In the genomic region with DNA sequence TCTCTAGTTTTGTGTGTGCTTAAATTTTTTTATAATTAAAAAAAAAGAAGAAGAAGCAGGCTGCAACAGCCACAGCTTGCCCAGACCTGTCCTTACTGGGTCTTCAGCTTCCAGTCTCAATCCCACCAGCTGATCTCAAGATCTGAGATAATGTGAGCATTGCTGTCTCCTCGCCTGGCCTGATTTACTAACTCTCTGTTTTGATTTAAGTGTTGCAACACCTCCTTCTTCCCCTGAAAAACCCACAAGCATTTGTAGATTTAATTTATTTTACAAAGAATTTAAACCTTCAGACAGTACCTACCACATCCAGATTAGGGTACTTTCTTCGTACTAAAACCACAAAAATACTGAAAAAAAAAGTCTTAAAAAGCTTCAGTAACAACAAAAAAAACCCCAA, we compare ENCODE assay signal across 20 cellular contexts. TPM values are rescaled to one million over a fixed set of nuclear protein-coding genes. Genes with fewer than 3 reads are reported as not detected.
DNase-seq lines count a peak whose midpoint lies in the region; ATAC-seq and TF ChIP-seq lines count a peak whose summit lies in the region.
"Had no signal": no experiment of that assay in that cellular context is flagged by ENCODE, and none has a peak within 500 bp of the region (broad histone marks: within the 10 kb centered on the region; RNA-seq: fewer than 3 reads in every experiment).

No MANE protein-coding gene starts in this region.

- POLR2A ChIA-PET in CD8-positive, alpha-beta T cell (lab: Charles Lee), result interaction anchor here (1.0 kb wide), 1 partner anchor 27 kb away, joined by 3 read pairs; no protein-coding TSS in a partner anchor
- POLR2A ChIA-PET in IMR-90 (lab: Charles Lee; ENCODE audit: unreplicated experiment), result no interaction called here

- H2AFZ ChIP-seq in IMR-90 (replicated peaks; ENCODE audit: low read length, poor library complexity) (no peak overlapping the region), trophoblast cell (ENCODE audit: insufficient read depth, low read length, poor library complexity) (no peak overlapping the region)

- no peak overlapping the region for H4K91ac ChIP-seq in IMR-90 (ENCODE audit: insufficient read depth, low read depth, low read length)
- H4K91ac ChIP-seq in trophoblast cell (ENCODE audit: low read depth, low read length), result no peak overlapping the region

- H3K27ac Mint-ChIP-seq in CD8-positive, alpha-beta T cell, result peak overlapping the region; percentile 27
- peak overlapping the region; percentile 67 for H3K27ac Mint-ChIP-seq in activated T-helper 17 cell treated with anti-CD3 and anti-CD28 coated beads, Interleukin-2, amount 50 U/mL, for 72 hours
- H3K27ac Mint-ChIP-seq: dendritic cell treated with granulocyte-macrophage colony-stimulating factor and Interleukin-4, amounts not matched to agents 40 ng/mL and 50 ng/mL, for 4 days; mesothelial cell of epicardium had no signal

- peak overlapping the region; percentile 5 for H3K4me3 Mint-ChIP-seq in CD8-positive, alpha-beta T cell
- H3K4me3 Mint-ChIP-seq in activated T-helper 17 cell treated with anti-CD3 and anti-CD28 coated beads, Interleukin-2, amount 50 U/mL, for 72 hours, result peak overlapping the region; percentile 47
- H3K4me3 Mint-ChIP-seq: dendritic cell treated with granulocyte-macrophage colony-stimulating factor and Interleukin-4, amounts not matched to agents 40 ng/mL and 50 ng/mL, for 4 days; mesothelial cell of epicardium had no signal

- H3K56ac ChIP-seq in IMR-90 (ENCODE audit: extremely low read depth, insufficient read depth, low read length), result no peak overlapping the region

- H3K9me1 ChIP-seq in IMR-90 (ENCODE audit: insufficient read depth, low read length), result no peaks in the 10 kb centered on the region

- H3K14ac ChIP-seq in IMR-90 (replicated peaks; ENCODE audit: low read depth, low read length) (no peak overlapping the region), trophoblast cell (ENCODE audit: low read length) (no peak overlapping the region)

- H2BK5ac ChIP-seq in IMR-90 (ENCODE audit: low read depth, low read length, poor library complexity, severe bottlenecking), result no peak overlapping the region
- no peak overlapping the region for H2BK5ac ChIP-seq in trophoblast cell (ENCODE audit: low read depth, low read length, poor library complexity)

- H2BK120ac ChIP-seq in IMR-90 (ENCODE audit: low read depth, low read length) (no peak overlapping the region), trophoblast cell (ENCODE audit: insufficient read depth, low read length, poor library complexity) (no peak overlapping the region)

- BruUV-seq in IMR-90 (replicated peaks; lab: Mats Ljungman, UMichigan), result no TSS peak

- no peaks in the 10 kb centered on the region for H3K79me2 ChIP-seq in trophoblast cell (ENCODE audit: control insufficient read depth, insufficient read depth, low read length, poor library complexity)

- H3K18ac ChIP-seq in IMR-90 (ENCODE audit: low read depth, low read length), result no peak overlapping the region
- no peak overlapping the region for H3K18ac ChIP-seq in trophoblast cell (ENCODE audit: low read length)

- H3K23ac ChIP-seq in IMR-90 (ENCODE audit: low read depth, low read length), result no peak overlapping the region
- H3K23ac ChIP-seq in trophoblast cell (ENCODE audit: low read length), result no peak overlapping the region

- no peak overlapping the region for H4K12ac ChIP-seq in trophoblast cell (ENCODE audit: low read depth, low read length)

- intact Hi-C loops in CD8-positive, alpha-beta T cell (cut with DNase I, micrococcal nuclease), result loop anchor here (5.0 kb wide), 1 partner anchor 36 kb away; a partner anchor contains a TSS
- intact Hi-C loops in IMR-90 (cut with micrococcal nuclease), result no loop called here
- intact Hi-C loops in thyroid gland (cut with DNase I), result no loop called here

- TF ChIP-seq POLR2A in IMR-90 (IDR thresholded peaks at IDR 0.05; ENCODE audit: low read depth, low read length) (no peak), thyroid gland (IDR thresholded peaks at IDR 0.05) (no peak)

- peaks cover 12% of the 10 kb centered on the region for H3K36me3 Mint-ChIP-seq in CD8-positive, alpha-beta T cell
- peaks cover 71% of the 10 kb centered on the region for H3K36me3 Mint-ChIP-seq in activated T-helper 17 cell treated with anti-CD3 and anti-CD28 coated beads, Interleukin-2, amount 50 U/mL, for 72 hours (ENCODE audit: low read depth)
- H3K36me3 Mint-ChIP-seq: mesothelial cell of epicardium had no signal

- no peak overlapping the region for H3K27ac ChIP-seq in CD8-positive, alpha-beta T cell (ENCODE audit: low read depth, low read length)
- H3K27ac ChIP-seq in IMR-90 (ENCODE audit: insufficient read depth, low read length), result no peak overlapping the region
- H3K27ac ChIP-seq in thyroid gland, result no peak overlapping the region
- no peak overlapping the region for H3K27ac ChIP-seq in trophoblast cell (ENCODE audit: low read depth, low read length)
- H3K27ac ChIP-seq: neutrophil, RWPE1 had no signal

- H2AK5ac ChIP-seq in IMR-90 (ENCODE audit: low read depth, low read length) (no peak overlapping the region), trophoblast cell (ENCODE audit: low read length) (no peak overlapping the region)

- CTCF ChIA-PET in CD8-positive, alpha-beta T cell (lab: Charles Lee), result interaction anchor here (1.0 kb wide), 1 partner anchor 84 kb away, joined by 4 read pairs; no protein-coding TSS in a partner anchor
- CTCF ChIA-PET in IMR-90 (lab: Yijun Ruan, JAX), result no interaction called here

- TF ChIP-seq RAD21 in IMR-90 (IDR thresholded peaks at IDR 0.05; ENCODE audit: low read length), result no peak

- H4K20me1 ChIP-seq in IMR-90 (ENCODE audit: insufficient read depth, low read length), result no peaks in the 10 kb centered on the region

- H3K36me3 ChIP-seq in CD8-positive, alpha-beta T cell (ENCODE audit: insufficient read depth, low read length), result no peaks in the 10 kb centered on the region
- H3K36me3 ChIP-seq in IMR-90 (ENCODE audit: control insufficient read depth, insufficient read depth, low read length) (no peaks in the 10 kb centered on the region), thyroid gland (no peaks in the 10 kb centered on the region), trophoblast cell (ENCODE audit: control insufficient read depth in 1 of 2, insufficient read depth in 2 of 2, low read length in 2 of 2) (no peaks in the 10 kb centered on the region)
- H3K36me3 ChIP-seq: BE2C, neutrophil had no signal

- peaks cover 43% of the 10 kb centered on the region for H3K4me1 Mint-ChIP-seq in CD8-positive, alpha-beta T cell (ENCODE audit: low read depth)
- peaks cover 33% of the 10 kb centered on the region for H3K4me1 Mint-ChIP-seq in activated T-helper 17 cell treated with anti-CD3 and anti-CD28 coated beads, Interleukin-2, amount 50 U/mL, for 72 hours
- H3K4me1 Mint-ChIP-seq: mesothelial cell of epicardium had no signal

- H3K9ac ChIP-seq in IMR-90 (ENCODE audit: low read depth, low read length) (no peak overlapping the region), trophoblast cell (ENCODE audit: low read length) (no peak overlapping the region)

- no peaks in the 10 kb centered on the region for H3K9me3 Mint-ChIP-seq in CD8-positive, alpha-beta T cell
- H3K9me3 Mint-ChIP-seq in activated T-helper 17 cell treated with anti-CD3 and anti-CD28 coated beads, Interleukin-2, amount 50 U/mL, for 72 hours, result no peaks in the 10 kb centered on the region
- H3K9me3 Mint-ChIP-seq: dendritic cell treated with granulocyte-macrophage colony-stimulating factor and Interleukin-4, amounts not matched to agents 40 ng/mL and 50 ng/mL, for 4 days; mesothelial cell of epicardium had no signal

- in situ Hi-C loops in IMR-90 (cut with MboI; ENCODE audit: low sequenced_read_pairs), result no loop called here

- dilution Hi-C loops in IMR-90 (cut with HindIII; ENCODE audit: low sequenced_read_pairs, unreplicated experiment), result no loop called here

- H3K27me3 ChIP-seq in CD8-positive, alpha-beta T cell (ENCODE audit: insufficient read depth, low read length), result no peaks in the 10 kb centered on the region
- H3K27me3 ChIP-seq in IMR-90 (ENCODE audit: control insufficient read depth, insufficient read depth, low read length) (no peaks in the 10 kb centered on the region), thyroid gland (no peaks in the 10 kb centered on the region), trophoblast cell (ENCODE audit: insufficient read depth, low read length) (no peaks in the 10 kb centered on the region)
- H3K27me3 ChIP-seq: BE2C, neutrophil had no signal

- peak; percentile 77 for ATAC-seq in CD8-positive, alpha-beta T cell
- ATAC-seq in IMR-90 (ENCODE audit: low read depth) (no peak; the same call in 1 of the 2 replicates), HG02840 (IDR thresholded peaks at IDR 0.05; ENCODE audit: low FRiP score, unreplicated experiment) (no peak)
- ATAC-seq in activated T-helper 17 cell treated with anti-CD3 and anti-CD28 coated beads, Interleukin-2, amount 50 U/mL, for 72 hours (replicated peaks), result peak; percentile 45
- ATAC-seq: activated CD4-positive, CD25-positive, alpha-beta regulatory T cell treated with anti-CD3 and anti-CD28 coated beads, Interleukin-2, amount 50 U/mL, for 24 hours; esophagus mucosa; sciatic nerve had no signal

- WGBS in IMR-90 (ENCODE audit: extremely low coverage in 2 of 2, insufficient read length in 1 of 2), 2 experiments, result no CpG with 5 or more reads among the region's 2 CpGs
- WGBS in thyroid gland, 2 donors, result 93 to 95% methylated on average over 2 of the region's 2 CpGs
- WGBS in trophoblast cell (ENCODE audit: extremely low coverage, insufficient coverage, insufficient read length), result no CpG with 5 or more reads among the region's 2 CpGs

- H3K27me3 Mint-ChIP-seq in CD8-positive, alpha-beta T cell (ENCODE audit: low read depth), result no peaks in the 10 kb centered on the region
- no peaks in the 10 kb centered on the region for H3K27me3 Mint-ChIP-seq in activated T-helper 17 cell treated with anti-CD3 and anti-CD28 coated beads, Interleukin-2, amount 50 U/mL, for 72 hours
- H3K27me3 Mint-ChIP-seq: dendritic cell treated with granulocyte-macrophage colony-stimulating factor and Interleukin-4, amounts not matched to agents 40 ng/mL and 50 ng/mL, for 4 days had no signal

- H2AK9ac ChIP-seq in IMR-90 (replicated peaks; ENCODE audit: low read depth, low read length, poor library complexity), result no peak overlapping the region

- no peak overlapping the region for H4K8ac ChIP-seq in IMR-90 (ENCODE audit: low read depth in 2 of 2, low read length in 2 of 2)
- H4K8ac ChIP-seq in trophoblast cell (ENCODE audit: low read depth, low read length), result no peak overlapping the region

- H3K4me2 ChIP-seq in IMR-90 (ENCODE audit: low read depth, low read length) (no peak overlapping the region), trophoblast cell (ENCODE audit: low read length) (no peak overlapping the region)

- no peak overlapping the region for H2BK20ac ChIP-seq in IMR-90 (ENCODE audit: low read depth, low read length)

- no peaks in the 10 kb centered on the region for H3K79me1 ChIP-seq in IMR-90 (ENCODE audit: low read depth in 1 of 2, low read length in 2 of 2)
- H3K79me1 ChIP-seq in trophoblast cell (ENCODE audit: low read length), result no peaks in the 10 kb centered on the region

- no peak for DNase-seq in CD8-positive, alpha-beta T cell
- DNase-seq in IMR-90 (peak; percentile 30), fibroblast of mammary gland (ENCODE audit: low read depth) (peak; percentile 47), thyroid gland (no peak), NCI-H128 (lab: John Stamatoyannopoulos, UW; ENCODE audit: unreplicated experiment) (no peak), trophoblast cell (no peak)
- DNase-seq: activated T-cell treated with anti-CD3 and anti-CD28 coated beads, Interleukin-2, amount 50 U/mL, for 1 hour; aorta; BE2C; DMS53; NCI-H1092 treated with DMSO at 0.1 percent for 48 hours had no signal

- H3K4ac ChIP-seq in IMR-90 (ENCODE audit: low read depth, low read length) (no peak overlapping the region), trophoblast cell (ENCODE audit: low read depth, low read length) (no peak overlapping the region)

- no peak for TF ChIP-seq CTCF in CD8-positive, alpha-beta T cell (IDR thresholded peaks at IDR 0.05)
- no peak for TF ChIP-seq CTCF in IMR-90 (conservative IDR thresholded peaks at IDR 0.05; ENCODE audit: low read depth, low read length)
- no peak for TF ChIP-seq CTCF in fibroblast of mammary gland (conservative IDR thresholded peaks at IDR 0.05; ENCODE audit: control insufficient read depth, insufficient read depth, low read depth, low read length)
- TF ChIP-seq CTCF in thyroid gland (IDR thresholded peaks at IDR 0.05), result no peak

- H3K4me1 ChIP-seq in CD8-positive, alpha-beta T cell (ENCODE audit: insufficient read depth, low read length), result peaks cover 26% of the 10 kb centered on the region
- no peaks in the 10 kb centered on the region for H3K4me1 ChIP-seq in IMR-90 (ENCODE audit: control insufficient read depth, insufficient read depth, low read length)
- no peaks in the 10 kb centered on the region for H3K4me1 ChIP-seq in thyroid gland
- H3K4me1 ChIP-seq in trophoblast cell (ENCODE audit: control insufficient read depth in 1 of 2, insufficient read depth in 2 of 2, low read length in 2 of 2), result no peaks in the 10 kb centered on the region
- H3K4me1 ChIP-seq: BE2C had no signal

- no peak overlapping the region for H2BK15ac ChIP-seq in IMR-90 (ENCODE audit: low read depth, low read length)

- H3K4me3 ChIP-seq in CD8-positive, alpha-beta T cell (ENCODE audit: low read depth, low read length), result no peak overlapping the region
- H3K4me3 ChIP-seq in IMR-90 (ENCODE audit: insufficient read depth, low read depth, low read length), result no peak overlapping the region
- no peak overlapping the region for H3K4me3 ChIP-seq in fibroblast of mammary gland (ENCODE audit: control insufficient read depth, low read depth, low read length)
- no peak overlapping the region for H3K4me3 ChIP-seq in thyroid gland (replicated peaks in 1 of 3)
- H3K4me3 ChIP-seq in trophoblast cell (ENCODE audit: low read depth, low read length), result no peak overlapping the region

- no peaks in the 10 kb centered on the region for H3K9me3 ChIP-seq in CD8-positive, alpha-beta T cell (ENCODE audit: low read length)
- H3K9me3 ChIP-seq in IMR-90 (ENCODE audit: control insufficient read depth, insufficient read depth, low read length) (no peaks in the 10 kb centered on the region), thyroid gland (no peaks in the 10 kb centered on the region), trophoblast cell (ENCODE audit: insufficient read depth, low read depth, low read length) (no peaks in the 10 kb centered on the region)
- H3K9me3 ChIP-seq: BE2C, neutrophil had no signal

- no peak overlapping the region for H4K5ac ChIP-seq in IMR-90 (ENCODE audit: low read depth, low read length)

- H2BK12ac ChIP-seq in trophoblast cell (ENCODE audit: low read length), result no peak overlapping the region

RNA-seq across cellular contexts. Expression of a gene that starts 38.0 kb away (rescaled TPM):
- under 1 TPM; 0.67 to 0.90 TPM for total RNA-seq in CD8-positive, alpha-beta T cell
- total RNA-seq in IMR-90 (2012; rRNA removed), result under 0.01 and 0.28 TPM in 2 replicates
- 0.19 and 0.24 TPM in 2 replicates for polyA plus RNA-seq in IMR-90 (2012; rRNA removed)
- 0.12 and 0.45 TPM in 2 replicates for polyA plus RNA-seq in IMR-90 (2012; cell fraction: cytosol; rRNA removed)
- 0.04 and 0.14 TPM in 2 replicates for polyA plus RNA-seq in IMR-90 (2012; cell fraction: nucleus; rRNA removed; ENCODE audit: low replicate concordance)
- 1 to 10 TPM; 3.0 to 3.8 TPM for total RNA-seq in activated T-helper 17 cell treated with anti-CD3 and anti-CD28 coated beads, Interleukin-2, amount 50 U/mL, for 72 hours
- total RNA-seq in thyroid gland, result 1 to 10 TPM; 3.4 to 9.9 (median 5.8) TPM
- polyA plus RNA-seq in trophoblast cell (2013), result 0.79 and 0.90 TPM in 2 replicates

RNA-seq across cellular contexts. Expression of a gene that starts 48.3 kb away (rescaled TPM):
- total RNA-seq in CD8-positive, alpha-beta T cell, result 1 to 10 TPM; 3.8 to 5.2 TPM
- 4.7 and 8.3 TPM in 2 replicates for total RNA-seq in IMR-90 (2012; rRNA removed)
- polyA plus RNA-seq in IMR-90 (2012; rRNA removed), result 3.3 and 4.0 TPM in 2 replicates
- polyA plus RNA-seq in IMR-90 (2012; cell fraction: cytosol; rRNA removed), result 3.6 and 3.8 TPM in 2 replicates
- polyA plus RNA-seq in IMR-90 (2012; cell fraction: nucleus; rRNA removed; ENCODE audit: low replicate concordance), result 3.3 and 5.4 TPM in 2 replicates
- 10 to 100 TPM in 1 of 2 donors, 1 to 10 TPM in 1; 9.1 to 23.1 TPM for total RNA-seq in activated T-helper 17 cell treated with anti-CD3 and anti-CD28 coated beads, Interleukin-2, amount 50 U/mL, for 72 hours
- 10 to 100 TPM; 15.0 to 20.4 (median 16.6) TPM for total RNA-seq in thyroid gland
- 10.8 and 10.9 TPM in 2 replicates for polyA plus RNA-seq in trophoblast cell (2013)

Comparison
In these comparisons a context has a peak if more than half of its experiments do, and no peak if none do; other contexts are left out.
1. ATAC-seq: peak in CD8-positive, alpha-beta T cell (single experiment) and activated T-helper 17 cell treated with anti-CD3 and anti-CD28 coated beads, Interleukin-2, amount 50 U/mL, for 72 hours (single experiment); none in IMR-90 (single experiment) and HG02840 (single experiment).
2. DNase-seq: peak in IMR-90 (single experiment) and fibroblast of mammary gland (single experiment); none in CD8-positive, alpha-beta T cell (0 of 7), thyroid gland (0 of 2), NCI-H128 (single experiment) and trophoblast cell (0 of 2).
3. intact Hi-C loops: an anchor here in CD8-positive, alpha-beta T cell (5.0 kb wide); none called in IMR-90 and thyroid gland.